8 cellular contexts compared by ENCODE assay signal in the genomic region with DNA sequence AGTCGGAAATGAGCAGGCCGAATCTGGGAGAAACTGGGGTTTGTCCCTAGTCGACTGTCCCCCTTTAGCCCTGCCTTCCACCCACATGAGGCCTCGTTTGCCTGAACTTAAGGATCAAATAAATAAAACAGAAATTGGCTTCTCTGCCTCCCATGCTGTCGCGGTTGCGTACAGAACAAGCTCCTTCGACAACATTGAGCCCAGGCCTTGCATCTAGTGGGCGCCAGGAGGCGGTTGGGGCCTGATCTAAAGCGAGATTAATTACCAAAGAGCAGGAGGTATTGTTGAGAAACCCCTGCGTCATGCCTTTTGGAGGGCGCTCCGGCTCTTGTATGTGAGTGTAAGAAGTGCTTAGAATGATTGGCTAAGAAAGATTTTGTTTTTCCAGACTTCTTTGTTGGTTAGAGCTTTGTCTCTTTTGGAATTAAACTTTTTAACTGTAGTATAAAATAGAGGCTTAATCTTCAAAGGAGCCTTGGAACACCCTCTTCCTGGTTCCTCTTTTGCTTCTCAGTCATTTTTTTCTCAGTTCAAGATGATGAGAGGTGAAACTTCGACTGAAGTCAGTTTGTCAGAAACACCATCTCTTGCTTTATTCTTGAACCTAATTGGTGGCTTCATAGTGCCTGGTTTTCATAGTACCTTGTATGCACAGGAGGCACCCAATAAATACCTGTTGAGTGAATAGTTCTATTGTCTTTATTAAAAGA. TPM values are rescaled to one million over a fixed set of nuclear protein-coding genes. Genes with fewer than 3 reads are reported as not detected.
DNase-seq lines count a peak whose midpoint lies in the region; ATAC-seq and TF ChIP-seq lines count a peak whose summit lies in the region.

No MANE protein-coding gene starts in this region.

- H2BK5ac ChIP-seq in neuronal stem cell (ENCODE audit: low read length), result no peak overlapping the region

- H3K4me3 ChIP-seq in neuronal stem cell (ENCODE audit: low read length in 2 of 2), result peak overlapping the region; percentile 83 to 93
- H3K4me3 ChIP-seq in subcutaneous abdominal adipose tissue (ENCODE audit: low read depth in 1 of 5, low read length in 5 of 5), result peak overlapping the region; percentile 92 to 99 (median 96)

- H3K14ac ChIP-seq in neuronal stem cell (ENCODE audit: low read length), result no peak overlapping the region

- H3K36me3 ChIP-seq in neuronal stem cell (replicated peaks in 1 of 2; ENCODE audit: control insufficient read depth in 2 of 2, insufficient read depth in 2 of 2, low read length in 2 of 2), result peaks cover 4 to 36% of the 10 kb centered on the region in 2 donors
- peaks cover 0 to 14% (median 4%) of the 10 kb centered on the region in 5 donors for H3K36me3 ChIP-seq in subcutaneous abdominal adipose tissue (ENCODE audit: control insufficient read depth in 5 of 5, insufficient read depth in 5 of 5, low read length in 5 of 5)

- H3K4me1 ChIP-seq in neuronal stem cell (ENCODE audit: control insufficient read depth in 2 of 2, insufficient read depth in 1 of 2, low read depth in 1 of 2, low read length in 2 of 2) (peaks cover 0 to 2% of the 10 kb centered on the region in 2 donors), subcutaneous abdominal adipose tissue (ENCODE audit: control insufficient read depth in 5 of 5, insufficient read depth in 5 of 5, low read length in 5 of 5) (peaks cover 0 to 31% (median 23%) of the 10 kb centered on the region in 5 donors)

- H2BK120ac ChIP-seq in neuronal stem cell (ENCODE audit: low read depth, low read length), result no peak overlapping the region

- no peak for TF ChIP-seq EP300 in Ishikawa (IDR thresholded peaks at IDR 0.05; ENCODE audit: borderline replicate concordance)

- peaks cover 4% of the 10 kb centered on the region for H3K79me1 ChIP-seq in neuronal stem cell (ENCODE audit: low read depth, low read length)

- H3K18ac ChIP-seq in neuronal stem cell (ENCODE audit: low read length), result no peak overlapping the region

- TF ChIP-seq RAD21 in Ishikawa (IDR thresholded peaks at IDR 0.05; ENCODE audit: low read depth), result peak; percentile 7; the same call in 1 of the 2 replicates

- no peak overlapping the region for H3K4ac ChIP-seq in neuronal stem cell (ENCODE audit: low read length)

- DNase-seq in DMS79 (lab: John Stamatoyannopoulos, UW), result peak; percentile 40
- DNase-seq in SHP77 treated with DMSO at 0.1 percent for 48 hours (lab: John Stamatoyannopoulos, UW), result peak; percentile 42
- DNase-seq in activated gamma-delta T cell treated with Interleukin-2 at 50 U/mL for 16 hours, result peak; percentile 61
- peak; percentile 73 for DNase-seq in foreskin melanocyte
- peak; percentile 54 for DNase-seq in neuronal stem cell (ENCODE audit: low spot score)

- no peak overlapping the region for H2BK12ac ChIP-seq in neuronal stem cell (ENCODE audit: low read length)

- H3K9me3 ChIP-seq in neuronal stem cell (replicated peaks in 1 of 2; ENCODE audit: control insufficient read depth in 2 of 2, insufficient read depth in 1 of 2, low read depth in 1 of 2, low read length in 2 of 2) (no peaks in the 10 kb centered on the region), subcutaneous abdominal adipose tissue (ENCODE audit: control insufficient read depth in 5 of 5, low read length in 5 of 5) (no peaks in the 10 kb centered on the region)

- H2AFZ ChIP-seq in neuronal stem cell (ENCODE audit: low read length), result peak overlapping the region; percentile 87

- H3K27ac ChIP-seq in neuronal stem cell (replicated peaks; ENCODE audit: low read length) (peak overlapping the region; percentile 3), subcutaneous abdominal adipose tissue (ENCODE audit: low read depth, low read length) (peak overlapping the region; percentile 98)

- no peak overlapping the region for H2AK5ac ChIP-seq in neuronal stem cell (ENCODE audit: low read depth, low read length)

- no peak overlapping the region for H4K91ac ChIP-seq in neuronal stem cell (ENCODE audit: low read depth, low read length, poor library complexity)

- H4K8ac ChIP-seq in neuronal stem cell (ENCODE audit: low read depth, low read length), result no peak overlapping the region

- ATAC-seq in GM21619 (IDR thresholded peaks at IDR 0.05; ENCODE audit: unreplicated experiment), result peak; percentile 56

- H2BK15ac ChIP-seq in neuronal stem cell (ENCODE audit: low read length), result no peak overlapping the region

- H3K4me2 ChIP-seq in neuronal stem cell (ENCODE audit: insufficient read depth, low read length, poor library complexity, severe bottlenecking), result peak overlapping the region; percentile 66

- no CpG with 5 or more reads among the region's 15 CpGs for WGBS in neuronal stem cell (ENCODE audit: extremely low coverage in 2 of 2, insufficient read length in 2 of 2, insufficient replicate concordance in 1 of 2), 2 donors

- H3K23ac ChIP-seq in neuronal stem cell (ENCODE audit: low read depth, low read length, poor library complexity), result no peak overlapping the region

- peak overlapping the region; percentile 97 for H3K9ac ChIP-seq in neuronal stem cell (ENCODE audit: low read depth, low read length, poor library complexity)
- H3K9ac ChIP-seq in subcutaneous abdominal adipose tissue (ENCODE audit: low read length in 5 of 5), result peak overlapping the region; percentile 82 to 98 (median 97)

- no peaks in the 10 kb centered on the region for H3K27me3 ChIP-seq in neuronal stem cell (ENCODE audit: control insufficient read depth in 3 of 3, insufficient read depth in 3 of 3, low read depth in 1 of 3, low read length in 3 of 3)
- H3K27me3 ChIP-seq in subcutaneous abdominal adipose tissue (ENCODE audit: control insufficient read depth in 5 of 5, insufficient read depth in 4 of 5, low read length in 5 of 5), result no peaks in the 10 kb centered on the region

TF ChIP-seq in Ishikawa, 13 proteins besides CTCF, POLR2A, EP300 and RAD21:
- TF ChIP-seq EGR1 (IDR thresholded peaks at IDR 0.05) (no peak), CEBPB (IDR thresholded peaks at IDR 0.05) (no peak), CREB1 (IDR thresholded peaks at IDR 0.05; ENCODE audit: low read depth) (no peak), TCF12 (IDR thresholded peaks at IDR 0.05; ENCODE audit: low read depth) (no peak)

RNA-seq across cellular contexts. Expression of gene ATP6V0E1, which starts 0.8 kb away (rescaled TPM):
- polyA plus RNA-seq in neuronal stem cell (2013, experiment 1 of 2), result 82.7 TPM
- 83.3 TPM for polyA plus RNA-seq in neuronal stem cell (2013, experiment 2 of 2)

RNA-seq across cellular contexts. Expression of gene RPL26L1, which starts 25.2 kb away (rescaled TPM):
- 88.1 TPM for polyA plus RNA-seq in neuronal stem cell (2013, experiment 1 of 2)
- 87.5 TPM for polyA plus RNA-seq in neuronal stem cell (2013, experiment 2 of 2)

Comparison
In these comparisons a context has a peak if more than half of its experiments do, and no peak if none do; other contexts are left out.
1. Peak in every context shown above with its lines: DNase-seq, ATAC-seq, H3K4me3 ChIP-seq and H3K27ac ChIP-seq.